In the genomic region with DNA sequence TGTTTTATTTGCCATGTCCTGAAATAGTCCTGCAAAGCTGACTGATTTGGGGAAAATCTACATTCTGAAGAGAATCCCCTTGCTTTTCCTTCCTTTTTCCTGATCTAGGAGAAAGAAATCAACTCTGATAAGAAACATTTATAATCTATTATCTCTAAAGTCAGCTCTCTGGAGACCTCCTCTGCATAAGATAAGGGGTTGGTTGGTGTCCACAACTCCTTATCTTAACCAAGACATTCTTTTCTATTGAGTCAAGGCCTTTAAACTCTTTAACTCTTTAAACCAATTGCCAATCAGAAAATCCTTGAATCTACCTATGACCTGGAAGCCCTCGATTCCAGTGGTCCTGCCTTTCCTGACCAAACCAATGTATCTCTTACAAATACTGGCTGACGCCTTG, we compare ENCODE assay signal across 2 cellular contexts.
"Had no signal": no experiment of that assay in that cellular context is flagged by ENCODE, and none has a peak within 500 bp of the region (broad histone marks: within the 10 kb centered on the region; RNA-seq: fewer than 3 reads in every experiment).

No MANE protein-coding gene starts in this region.

- H3K27ac ChIP-seq: adrenal gland, VCaP had no signal

- H3K27me3 ChIP-seq: adrenal gland had no signal

- H3K36me3 ChIP-seq: adrenal gland had no signal

- H3K4me3 ChIP-seq: adrenal gland had no signal

- H3K9me3 ChIP-seq: adrenal gland had no signal
